ENCODE assay signal across 8 cellular contexts in the genomic region with DNA sequence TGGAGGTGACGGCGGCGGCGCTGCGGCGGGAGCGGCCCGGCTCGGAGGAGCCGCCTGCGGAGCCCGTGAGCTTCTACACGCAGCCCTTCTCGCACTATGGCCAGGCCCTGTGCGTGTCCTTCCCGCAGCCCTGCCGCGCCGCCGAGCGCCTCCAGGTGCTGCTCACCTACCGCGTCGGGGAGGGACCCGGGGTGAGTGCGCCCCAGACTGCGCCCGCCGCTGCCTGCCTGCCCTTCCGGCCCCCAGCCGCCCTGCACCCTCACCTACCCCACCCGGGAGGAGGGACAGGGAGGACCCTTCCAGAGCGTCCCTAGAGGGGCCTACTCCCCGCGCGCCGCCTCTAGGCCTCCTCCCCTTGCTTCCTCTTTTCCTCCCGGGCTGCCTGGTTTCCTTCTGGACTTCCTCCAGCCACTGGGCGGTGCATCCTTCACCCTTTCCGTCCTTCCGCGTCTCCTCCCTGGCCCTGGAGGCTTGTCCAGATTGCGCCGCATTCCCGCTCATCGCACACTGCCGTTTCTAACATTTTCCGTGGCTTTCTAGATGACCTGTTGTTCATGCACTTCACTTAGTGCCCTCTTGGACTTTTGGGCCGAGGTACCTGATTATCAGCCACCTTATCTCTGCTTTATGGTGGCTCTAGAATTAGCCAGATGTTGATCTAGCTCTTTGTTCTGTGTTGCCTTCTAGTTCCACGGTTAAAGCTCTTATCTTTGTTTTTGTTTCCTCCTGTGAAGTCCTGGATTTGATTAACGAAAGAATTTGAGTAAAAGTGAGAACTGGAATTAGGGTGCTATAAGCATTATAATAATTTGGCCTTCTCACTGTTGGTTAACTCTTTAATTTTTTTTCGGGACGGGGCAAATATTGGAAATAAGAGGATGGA. TPM values are rescaled to one million over a fixed set of nuclear protein-coding genes. Genes with fewer than 3 reads are reported as not detected.
DNase-seq lines count a peak whose midpoint lies in the region; ATAC-seq and TF ChIP-seq lines count a peak whose summit lies in the region.

No MANE protein-coding gene starts in this region.

- peak overlapping the region; percentile 63 for H3K27ac ChIP-seq in CD4-positive, alpha-beta memory T cell (ENCODE audit: low read depth, low read length)

- intact Hi-C loops in CD4-positive, alpha-beta memory T cell (cut with micrococcal nuclease): loop anchor here (1.0 to 2.0 kb wide), 2 partner anchors 16 to 28 kb away; partner anchors contain the start of gene TIMM17A

- H3K36me3 Mint-ChIP-seq in CD4-positive, alpha-beta memory T cell: peaks cover 0 to 8% of the 10 kb centered on the region in 2 donors
- H3K36me3 Mint-ChIP-seq in endothelial cell (ENCODE audit: low read depth, unreplicated experiment) (peaks cover 6% of the 10 kb centered on the region), mesothelial cell of epicardium (no peaks in the 10 kb centered on the region)

- H3K4me3 ChIP-seq in CD4-positive, alpha-beta memory T cell (ENCODE audit: low read length in 2 of 2): peak overlapping the region; percentile 52 to 59

- H3K36me3 ChIP-seq in CD4-positive, alpha-beta memory T cell (ENCODE audit: insufficient read depth, low read length): no peaks in the 10 kb centered on the region

- POLR2A ChIA-PET in CD4-positive, alpha-beta memory T cell (lab: Charles Lee; ENCODE audit: partially characterized antibody): interaction anchor here (0.7 to 2.6 kb wide), 7 partner anchors 9 to 162 kb away, joined by 3 to 20 read pairs (median 3); partner anchors contain the start of gene TIMM17A

- H3K9me3 Mint-ChIP-seq in CD4-positive, alpha-beta memory T cell: peaks cover 0 to 2% (median 0%) of the 10 kb centered on the region in 8 donors
- H3K9me3 Mint-ChIP-seq in endothelial cell (ENCODE audit: unreplicated experiment) (no peaks in the 10 kb centered on the region), mesothelial cell of epicardium (no peaks in the 10 kb centered on the region)

- peaks cover 17% of the 10 kb centered on the region for H3K4me1 ChIP-seq in CD4-positive, alpha-beta memory T cell (ENCODE audit: insufficient read depth, low read length)

- TF ChIP-seq CTCF in endothelial cell (IDR thresholded peaks at IDR 0.05; ENCODE audit: unreplicated experiment) (peak; percentile 4), mesothelial cell of epicardium (IDR thresholded peaks at IDR 0.05; ENCODE audit: unreplicated experiment) (no peak)

- peak overlapping the region; percentile 78 to 98 (median 94) for H3K27ac Mint-ChIP-seq in CD4-positive, alpha-beta memory T cell
- H3K27ac Mint-ChIP-seq in endothelial cell (ENCODE audit: unreplicated experiment) (peak overlapping the region; percentile 95), mesothelial cell of epicardium (peak overlapping the region; percentile 98)

- peak overlapping the region; percentile 92 to 100 (median 98) for H3K4me3 Mint-ChIP-seq in CD4-positive, alpha-beta memory T cell
- H3K4me3 Mint-ChIP-seq in endothelial cell (ENCODE audit: unreplicated experiment) (peak overlapping the region; percentile 99), mesothelial cell of epicardium (peak overlapping the region; percentile 97)

- DNase-seq in CD4-positive, alpha-beta memory T cell: peak; percentile 50 to 71 (median 60)
- DNase-seq in NOMO-1 treated with DMSO at 0.1 percent for 48 hours (lab: John Stamatoyannopoulos, UW; ENCODE audit: unreplicated experiment) (peak; percentile 77), endothelial cell (ENCODE audit: low spot score) (peak; percentile 56), mesothelial cell of epicardium (ENCODE audit: low spot score in 2 of 2, unreplicated experiment in 2 of 2) (peak; percentile 39 to 69)
- peak; percentile 14 for DNase-seq in activated CD8-positive, alpha-beta memory T cell treated with anti-CD3 and anti-CD28 coated beads, Interleukin-2, amount 50 U/mL, for 1 hour (ENCODE audit: extremely low read depth)
- peak; percentile 26 to 31 for DNase-seq in stimulated activated CD8-positive, alpha-beta memory T cell treated with anti-CD3 and anti-CD28 coated beads, Interleukin-4, amount 100 ng/mL, for 1 hour (ENCODE audit: low read depth in 2 of 2, low spot score in 1 of 2)

- CTCF ChIA-PET in CD4-positive, alpha-beta memory T cell (lab: Charles Lee; ENCODE audit: partially characterized antibody): interaction anchor here (0.7 to 3.1 kb wide), 3 partner anchors 10 to 26 kb away, joined by 3 to 10 read pairs (median 4); no protein-coding TSS in a partner anchor

- no peaks in the 10 kb centered on the region for H3K27me3 ChIP-seq in CD4-positive, alpha-beta memory T cell (ENCODE audit: insufficient read depth, low read length)

- H3K4me1 Mint-ChIP-seq in CD4-positive, alpha-beta memory T cell: peaks cover 18 to 25% (median 22%) of the 10 kb centered on the region in 4 donors
- peaks cover 22% of the 10 kb centered on the region for H3K4me1 Mint-ChIP-seq in endothelial cell (ENCODE audit: unreplicated experiment)
- H3K4me1 Mint-ChIP-seq in mesothelial cell of epicardium: peaks cover 41% of the 10 kb centered on the region

- H3K27me3 Mint-ChIP-seq in CD4-positive, alpha-beta memory T cell: no peaks in the 10 kb centered on the region
- H3K27me3 Mint-ChIP-seq in endothelial cell (ENCODE audit: unreplicated experiment): peaks cover 4% of the 10 kb centered on the region
- H3K27me3 Mint-ChIP-seq in mesothelial cell of epicardium (ENCODE audit: low read depth): no peaks in the 10 kb centered on the region

- no peaks in the 10 kb centered on the region for H3K9me3 ChIP-seq in CD4-positive, alpha-beta memory T cell (ENCODE audit: control insufficient read depth in 1 of 2, low read length in 2 of 2)

- peak; percentile 64 for ATAC-seq in GM19324 (IDR thresholded peaks at IDR 0.05; ENCODE audit: low FRiP score, unreplicated experiment)
- ATAC-seq in HG03457 (IDR thresholded peaks at IDR 0.05; ENCODE audit: unreplicated experiment): peak; percentile 38

RNA-seq across cellular contexts. Expression of gene RNPEP, which starts 0.7 kb away (rescaled TPM):
- total RNA-seq in CD4-positive, alpha-beta memory T cell: 10 to 100 TPM; 25.9 to 29.1 TPM
- polyA plus RNA-seq in CD4-positive, alpha-beta memory T cell: 10 to 100 TPM; 30.3 to 41.4 TPM
- total RNA-seq in endothelial cell (ENCODE audit: unreplicated experiment): 70.1 TPM
- 76.6 to 84.3 TPM (median 79.3 TPM) in 3 replicates for total RNA-seq in mesothelial cell of epicardium

RNA-seq across cellular contexts. Expression of gene ELF3, which starts 27.2 kb away (rescaled TPM):
- 1 to 10 TPM in 1 of 2 experiments, under 1 TPM in 1; 0.33 to 1.1 TPM for total RNA-seq in CD4-positive, alpha-beta memory T cell
- under 1 TPM in 1 of 2 donors, not detected in 1; 0.17 TPM for polyA plus RNA-seq in CD4-positive, alpha-beta memory T cell
- total RNA-seq in endothelial cell (ENCODE audit: unreplicated experiment) (0.56 TPM), mesothelial cell of epicardium (111 to 112 TPM (median 112 TPM) in 3 replicates)

RNA-seq across cellular contexts. Expression of gene TIMM17A, which starts 27.9 kb away (rescaled TPM):
- total RNA-seq in CD4-positive, alpha-beta memory T cell: 10 to 100 TPM; 26.0 to 27.1 TPM
- 10 to 100 TPM; 28.4 to 29.2 TPM for polyA plus RNA-seq in CD4-positive, alpha-beta memory T cell
- 45.7 TPM for total RNA-seq in endothelial cell (ENCODE audit: unreplicated experiment)
- 42.6 to 46.5 TPM (median 46.3 TPM) in 3 replicates for total RNA-seq in mesothelial cell of epicardium

RNA-seq across cellular contexts. Expression of gene LMOD1, which starts 36.8 kb away (rescaled TPM):
- not detected for total RNA-seq in CD4-positive, alpha-beta memory T cell
- not detected for polyA plus RNA-seq in CD4-positive, alpha-beta memory T cell
- total RNA-seq in endothelial cell (ENCODE audit: unreplicated experiment): not detected
- 4.8 to 5.6 TPM (median 5.4 TPM) in 3 replicates for total RNA-seq in mesothelial cell of epicardium

Comparison
In these comparisons a context has a peak if more than half of its experiments do, and no peak if none do; other contexts are left out.
1. Peak in every context shown above with its lines: DNase-seq, ATAC-seq, H3K4me3 ChIP-seq and H3K27ac ChIP-seq.
2. DNase-seq: peak in every context shown above with its lines; median percentile 77 in NOMO-1 treated with DMSO at 0.1 percent for 48 hours; 60 in CD4-positive, alpha-beta memory T cell; 56 in endothelial cell; 54 in mesothelial cell of epicardium; 28 in stimulated activated CD8-positive, alpha-beta memory T cell treated with anti-CD3 and anti-CD28 coated beads, Interleukin-4, amount 100 ng/mL, for 1 hour; 14 in activated CD8-positive, alpha-beta memory T cell treated with anti-CD3 and anti-CD28 coated beads, Interleukin-2, amount 50 U/mL, for 1 hour.
3. RNA of gene ELF3, which starts 27.2 kb away (total RNA-seq): 111 to 112 TPM in mesothelial cell of epicardium; 0.33 to 1.1 TPM in CD4-positive, alpha-beta memory T cell and 0.56 TPM in endothelial cell (single experiment); every median in the first group is over 10 times any median in the second.